Comparison of ENCODE assay signal across 9 cellular contexts in genomic region chr6:73696990-73697651, GRCh38. TPM values are rescaled to one million over a fixed set of nuclear protein-coding genes. Genes with fewer than 3 reads are reported as not detected.
DNase-seq lines count a peak whose midpoint lies in the region; ATAC-seq lines count a peak whose summit lies in the region.
"Had no signal": no experiment of that assay in that cellular context is flagged by ENCODE, and none has a peak within 500 bp of the region (broad histone marks: within the 10 kb centered on the region; RNA-seq: fewer than 3 reads in every experiment).

No MANE protein-coding gene starts in this region.

- H3K27ac Mint-ChIP-seq in stimulated activated memory B cell treated with anti-CD40 and anti-IgM and Interleukin-4, amounts not matched to agents 10 μg/mL and 1 μg/mL and 100 μg/mL, for 72 hours: peak overlapping the region; percentile 82

- 0 out of 2 replicates have a peak, but pooled peaks cover 2% of the 10 kb centered on the region for H3K4me1 ChIP-seq in SJCRH30

- H3K4me1 Mint-ChIP-seq in stimulated activated memory B cell treated with anti-CD40 and anti-IgM and Interleukin-4, amounts not matched to agents 10 μg/mL and 1 μg/mL and 100 μg/mL, for 72 hours: peaks cover 25% of the 10 kb centered on the region

- H3K4me3 ChIP-seq in SJCRH30: peak overlapping the region; percentile 73

- peak; percentile 5 for DNase-seq in NCI-H510A treated with DMSO at 0.1 percent for 48 hours (lab: John Stamatoyannopoulos, UW)
- no peak for DNase-seq in NCI-H510A (lab: John Stamatoyannopoulos, UW)
- no peak for DNase-seq in SJCRH30
- DNase-seq in amygdala (lab: John Stamatoyannopoulos, UW): no peak
- DNase-seq in dedifferentiated amniotic fluid mesenchymal stem cell (ENCODE audit: extremely low spot score): no peak

- no peaks in the 10 kb centered on the region for H3K36me3 ChIP-seq in SJCRH30
- H3K36me3 ChIP-seq: cardiac muscle cell had no signal

- H3K4me3 Mint-ChIP-seq in stimulated activated memory B cell treated with anti-CD40 and anti-IgM and Interleukin-4, amounts not matched to agents 10 μg/mL and 1 μg/mL and 100 μg/mL, for 72 hours: no peak overlapping the region

- no peak overlapping the region; the same call in 1 of the 2 replicates for H3K27ac ChIP-seq in SJCRH30
- H3K27ac ChIP-seq: cardiac muscle cell had no signal

- H3K27me3 Mint-ChIP-seq in stimulated activated memory B cell treated with anti-CD40 and anti-IgM and Interleukin-4, amounts not matched to agents 10 μg/mL and 1 μg/mL and 100 μg/mL, for 72 hours: peaks cover 82% of the 10 kb centered on the region

- H3K9me3 Mint-ChIP-seq in stimulated activated memory B cell treated with anti-CD40 and anti-IgM and Interleukin-4, amounts not matched to agents 10 μg/mL and 1 μg/mL and 100 μg/mL, for 72 hours: no peaks in the 10 kb centered on the region

- no peaks in the 10 kb centered on the region for H3K27me3 ChIP-seq in SJCRH30
- H3K27me3 ChIP-seq: cardiac muscle cell had no signal

- no peaks in the 10 kb centered on the region for H3K36me3 Mint-ChIP-seq in stimulated activated memory B cell treated with anti-CD40 and anti-IgM and Interleukin-4, amounts not matched to agents 10 μg/mL and 1 μg/mL and 100 μg/mL, for 72 hours

- H3K9me3 ChIP-seq in SJCRH30 (replicated peaks): no peaks in the 10 kb centered on the region

- ATAC-seq in esophagus mucosa (peak; percentile 67), GM21381 (IDR thresholded peaks at IDR 0.05; ENCODE audit: unreplicated experiment) (no peak)
- no peak for ATAC-seq in stimulated activated memory B cell treated with anti-CD40 and anti-IgM and Interleukin-4, amounts not matched to agents 10 μg/mL and 1 μg/mL and 100 μg/mL, for 72 hours

RNA-seq across cellular contexts. Expression of gene CD109, which starts 1.1 kb away (rescaled TPM):
- 4.7 and 4.9 TPM in 2 replicates for total RNA-seq in SJCRH30 (2014; rRNA removed; shearing (Covaris generic))
- 60.2 TPM for total RNA-seq in esophagus mucosa

RNA-seq across cellular contexts. Expression of gene SLC17A5, which starts 43.3 kb away (rescaled TPM):
- 3.4 and 4.1 TPM in 2 replicates for total RNA-seq in SJCRH30 (2014; rRNA removed; shearing (Covaris generic))
- total RNA-seq in esophagus mucosa: 3.7 TPM

Comparison
In these comparisons a context has a peak if more than half of its experiments do, and no peak if none do; other contexts are left out.
1. RNA of gene CD109, which starts 1.1 kb away (total RNA-seq): 60.2 TPM in esophagus mucosa (single experiment); 4.7 to 4.9 TPM in SJCRH30; every median in the first group is over 10 times any median in the second.